1 cellular context compared by ENCODE assay signal in genomic region chr7:102396710-102397019, GRCh38.
TF ChIP-seq lines count a peak whose summit lies in the region.

No MANE protein-coding gene starts in this region.

TF ChIP-seq in liver, 16 proteins besides CTCF, POLR2A, EP300 and RAD21 (continued from another document):
- TF ChIP-seq ZBTB33 (IDR thresholded peaks at IDR 0.05) (no peak), TAF1 (conservative IDR thresholded peaks at IDR 0.05) (no peak), JUND (IDR thresholded peaks at IDR 0.05) (no peak), ATF3 (IDR thresholded peaks at IDR 0.05) (no peak), GABPA (IDR thresholded peaks at IDR 0.05 in 1 of 2, conservative IDR thresholded peaks at IDR 0.05 in 1 of 2) (no peak), RXRA (IDR thresholded peaks at IDR 0.05) (no peak)
